ENCODE assay signal across 23 cellular contexts in genomic region chr2:200026838-200027237, GRCh38.
DNase-seq lines count a peak whose midpoint lies in the region; ATAC-seq and TF ChIP-seq lines count a peak whose summit lies in the region.
"Had no signal": no experiment of that assay in that cellular context is flagged by ENCODE, and none has a peak within 500 bp of the region (broad histone marks: within the 10 kb centered on the region; RNA-seq: fewer than 3 reads in every experiment).

No MANE protein-coding gene starts in this region.

- no peak overlapping the region for H3K27ac Mint-ChIP-seq in activated naive CD8-positive, alpha-beta T cell treated with anti-CD3 and anti-CD28 coated beads for 36 hours
- H3K27ac Mint-ChIP-seq: activated CD8-positive, alpha-beta T cell treated with anti-CD3 and anti-CD28 coated beads for 36 hours; activated naive CD8-positive, alpha-beta T cell treated with anti-CD3 and anti-CD28 coated beads, Interleukin-2, amount 50 U/mL, for 24 hours; B cell; naive thymus-derived CD8-positive, alpha-beta T cell; stimulated activated memory B cell treated with anti-CD40 and anti-IgM and Interleukin-4, amounts not matched to agents 10 μg/mL and 1 μg/mL and 100 μg/mL, for 72 hours; T-helper 17 cell had no signal

- peaks cover 4% of the 10 kb centered on the region for H3K27me3 Mint-ChIP-seq in activated naive CD8-positive, alpha-beta T cell treated with anti-CD3 and anti-CD28 coated beads for 36 hours

- H3K4me1 Mint-ChIP-seq in activated naive CD8-positive, alpha-beta T cell treated with anti-CD3 and anti-CD28 coated beads for 36 hours: peaks cover 1% of the 10 kb centered on the region
- H3K4me1 Mint-ChIP-seq: activated naive CD8-positive, alpha-beta T cell treated with anti-CD3 and anti-CD28 coated beads, Interleukin-2, amount 50 U/mL, for 24 hours; B cell; naive thymus-derived CD8-positive, alpha-beta T cell; stimulated activated memory B cell treated with anti-CD40 and anti-IgM and Interleukin-4, amounts not matched to agents 10 μg/mL and 1 μg/mL and 100 μg/mL, for 72 hours; T-helper 17 cell had no signal

- no peaks in the 10 kb centered on the region for H3K9me3 ChIP-seq in adipocyte (ENCODE audit: control insufficient read depth, low read length)
- H3K9me3 ChIP-seq: thoracic aorta had no signal

- H3K9me3 Mint-ChIP-seq in activated naive CD8-positive, alpha-beta T cell treated with anti-CD3 and anti-CD28 coated beads for 36 hours: no peaks in the 10 kb centered on the region
- H3K9me3 Mint-ChIP-seq: activated CD8-positive, alpha-beta T cell treated with anti-CD3 and anti-CD28 coated beads for 36 hours; activated naive CD8-positive, alpha-beta T cell treated with anti-CD3 and anti-CD28 coated beads, Interleukin-2, amount 50 U/mL, for 24 hours; naive thymus-derived CD8-positive, alpha-beta T cell; stimulated activated memory B cell treated with anti-CD40 and anti-IgM and Interleukin-4, amounts not matched to agents 10 μg/mL and 1 μg/mL and 100 μg/mL, for 72 hours had no signal

- no peak overlapping the region for H3K4me3 Mint-ChIP-seq in activated naive CD8-positive, alpha-beta T cell treated with anti-CD3 and anti-CD28 coated beads for 36 hours
- H3K4me3 Mint-ChIP-seq: activated CD8-positive, alpha-beta T cell treated with anti-CD3 and anti-CD28 coated beads for 36 hours; activated naive CD8-positive, alpha-beta T cell treated with anti-CD3 and anti-CD28 coated beads, Interleukin-2, amount 50 U/mL, for 24 hours; B cell; naive thymus-derived CD8-positive, alpha-beta T cell; stimulated activated memory B cell treated with anti-CD40 and anti-IgM and Interleukin-4, amounts not matched to agents 10 μg/mL and 1 μg/mL and 100 μg/mL, for 72 hours; T-helper 17 cell had no signal

- H3K36me3 Mint-ChIP-seq in activated naive CD8-positive, alpha-beta T cell treated with anti-CD3 and anti-CD28 coated beads for 36 hours: no peaks in the 10 kb centered on the region
- H3K36me3 Mint-ChIP-seq: stimulated activated memory B cell treated with anti-CD40 and anti-IgM and Interleukin-4, amounts not matched to agents 10 μg/mL and 1 μg/mL and 100 μg/mL, for 72 hours had no signal

- H3K9ac ChIP-seq in adipocyte (ENCODE audit: low read length): no peak overlapping the region

- no peaks in the 10 kb centered on the region for H3K36me3 ChIP-seq in adipocyte (ENCODE audit: control insufficient read depth, insufficient read depth, low read length, severe bottlenecking)
- H3K36me3 ChIP-seq: thoracic aorta had no signal

- no peak overlapping the region for H3K4me3 ChIP-seq in adipocyte (ENCODE audit: low read length)
- no peak overlapping the region for H3K4me3 ChIP-seq in foreskin fibroblast (ENCODE audit: low read depth in 1 of 2, low read length in 2 of 2)
- H3K4me3 ChIP-seq: GM12878, thoracic aorta had no signal

- ATAC-seq in GM19351 (IDR thresholded peaks at IDR 0.05; ENCODE audit: unreplicated experiment): no peak
- ATAC-seq: activated CD8-positive, alpha-beta T cell treated with anti-CD3 and anti-CD28 coated beads for 36 hours; activated naive CD8-positive, alpha-beta T cell treated with anti-CD3 and anti-CD28 coated beads, Interleukin-2, amount 50 U/mL, for 24 hours; GM12878; naive thymus-derived CD8-positive, alpha-beta T cell; stimulated activated memory B cell treated with anti-CD40 and anti-IgM and Interleukin-4, amounts not matched to agents 10 μg/mL and 1 μg/mL and 100 μg/mL, for 72 hours; T-helper 17 cell had no signal

- no peak for TF ChIP-seq CTCF in foreskin fibroblast (IDR thresholded peaks at IDR 0.05; ENCODE audit: low read depth, low read length)

- H3K4me1 ChIP-seq in adipocyte (ENCODE audit: control insufficient read depth, insufficient read depth, low read length): no peaks in the 10 kb centered on the region

- peak; percentile 30 for DNase-seq in EH (ENCODE audit: low read depth)
- DNase-seq in adipocyte (ENCODE audit: low read depth): peak; percentile 31
- peak; percentile 41 to 76 for DNase-seq in foreskin fibroblast
- DNase-seq in stromal cell of bone marrow (ENCODE audit: low read depth): peak; percentile 23
- no peak for DNase-seq in HUDEP-2 (lab: John Stamatoyannopoulos, UW; ENCODE audit: unreplicated experiment in 76 of 76)
- DNase-seq in activated naive CD8-positive, alpha-beta T cell treated with anti-CD3 and anti-CD28 coated beads for 36 hours: no peak
- DNase-seq: activated CD4-positive, alpha-beta T cell treated with anti-CD3 and anti-CD28 coated beads for 1 hour; activated CD8-positive, alpha-beta T cell treated with anti-CD3 and anti-CD28 coated beads for 36 hours; activated effector memory CD4-positive, alpha-beta T cell treated with anti-CD3 and anti-CD28 coated beads, Interleukin-2, amount 50 U/mL, for 16 hours; activated naive CD8-positive, alpha-beta T cell treated with anti-CD3 and anti-CD28 coated beads, Interleukin-2, amount 50 U/mL, for 24 hours; glutamatergic neuron; mesendoderm; naive thymus-derived CD8-positive, alpha-beta T cell; NCI-H1092; NCI-H1930; NCI-H526; stimulated activated CD4-positive, alpha-beta T cell treated with anti-CD3 and anti-CD28 coated beads, Interleukin-4, amount 100 ng/mL, for 1 hour; T-helper 17 cell had no signal

- no peaks in the 10 kb centered on the region for H3K27me3 ChIP-seq in adipocyte (replicated peaks; ENCODE audit: control insufficient read depth, insufficient read depth, low read length)

Comparison
In these comparisons a context has a peak if more than half of its experiments do, and no peak if none do; other contexts are left out.
1. DNase-seq: peak in EH (single experiment), adipocyte (single experiment), foreskin fibroblast (2 of 2) and stromal cell of bone marrow (single experiment); none in HUDEP-2 (0 of 76) and activated naive CD8-positive, alpha-beta T cell treated with anti-CD3 and anti-CD28 coated beads for 36 hours (single experiment).